ENCODE assay signal across 8 cellular contexts in genomic region chr16:30923554-30924085, GRCh38. TPM values are rescaled to one million over a fixed set of nuclear protein-coding genes. Genes with fewer than 3 reads are reported as not detected.
A peak's percentile ranks its signal among the peaks of the same experiment; 100 is the strongest.
DNase-seq lines count a peak whose midpoint lies in the region; ATAC-seq, FAIRE-seq and TF ChIP-seq lines count a peak whose summit lies in the region.

TSS of gene FBXL19 (plus strand) at chr16:30923572. CDS start at chr16:30925755, 2,183 bp downstream.

- H3K4me1 ChIP-seq in BE2C (peaks cover 3% of the 10 kb centered on the region; the same call in 1 of the 2 replicates), HUES6 (ENCODE audit: control insufficient read depth, insufficient read depth, low read length) (peaks cover 7% of the 10 kb centered on the region), K562 (replicated peaks in 1 of 2; ENCODE audit: control insufficient read depth in 2 of 2, insufficient read depth in 2 of 2, low read length in 2 of 2) (peaks cover 3 to 52% of the 10 kb centered on the region in 2 experiments; a peak in 4 of 5 replicates)

- H4K20me1 ChIP-seq in K562 (replicated peaks; ENCODE audit: control insufficient read depth, insufficient read depth, low read length), result peaks cover 3% of the 10 kb centered on the region; the same call in 1 of the 2 replicates

- FAIRE-seq in K562 (lab: Jason Lieb, UNC), result no peak

- no peak for TF ChIP-seq RAD21 in K562 (CRISPR knock-in tag; conservative IDR thresholded peaks at IDR 0.05 in 1 of 2, IDR thresholded peaks at IDR 0.05 in 1 of 2)

- TF ChIP-seq CTCF in BE2C (IDR thresholded peaks at IDR 0.05; ENCODE audit: low read depth, low read length) (no peak), K562 (IDR thresholded peaks at IDR 0.05 in 2 of 3, conservative IDR thresholded peaks at IDR 0.05 in 1 of 3; ENCODE audit: insufficient read depth in 2 of 3, low read depth in 1 of 3, low read length in 3 of 3) (no peak)

- H3K4me2 ChIP-seq in K562 (ENCODE audit: insufficient read depth, low read length), result peak within 1 kb of the TSS; percentile 100

- no peak for TF ChIP-seq POLR2A in K562 (conservative IDR thresholded peaks at IDR 0.05)

- no peaks in the 10 kb centered on the region for H3K36me3 ChIP-seq in BE2C
- peaks cover 16% of the 10 kb centered on the region for H3K36me3 ChIP-seq in HUES6 (ENCODE audit: control insufficient read depth, insufficient read depth, low read length)
- H3K36me3 ChIP-seq in K562 (ENCODE audit: control insufficient read depth, insufficient read depth, low read length), result peaks cover 34% of the 10 kb centered on the region; the same call in 2 of the 3 replicates

- intact Hi-C loops in K562 (cut with micrococcal nuclease), result loop anchor here (2.0 to 5.0 kb wide), 4 partner anchors 46 to 266 kb away; partner anchors contain the start of genes CFAP119, FBRS and RNF40

- H3K9ac ChIP-seq in HUES6 (ENCODE audit: low read length) (peak within 1 kb of the TSS; percentile 83), K562 (ENCODE audit: insufficient read depth in 1 of 2, low read depth in 2 of 2, low read length in 2 of 2) (peak within 1 kb of the TSS; percentile 93 to 99)

- H3K27me3 ChIP-seq in BE2C (no peaks in the 10 kb centered on the region), HUES6 (ENCODE audit: control insufficient read depth, insufficient read depth, low read length) (no peaks in the 10 kb centered on the region), K562 (ENCODE audit: control insufficient read depth in 2 of 2, insufficient read depth in 2 of 2, low read length in 2 of 2) (no peaks in the 10 kb centered on the region; a peak in 1 of 5 replicates)

- no CpG with 5 or more reads among the region's 32 CpGs for WGBS in K562 (ENCODE audit: insufficient coverage, low coverage, missing lambda C conversion rate)

- ATAC-seq in K562 (no peak), GM19452 (IDR thresholded peaks at IDR 0.05; ENCODE audit: unreplicated experiment) (no peak)

- H3K79me2 ChIP-seq in K562 (ENCODE audit: control insufficient read depth, insufficient read depth, low read length), result peaks cover 17% of the 10 kb centered on the region

- POLR2A ChIA-PET in K562 (lab: Yijun Ruan, JAX), result interaction anchor here (1.5 kb wide), 1 partner anchor 256 kb away, joined by 5 read pairs; the partner anchor contains the start of gene FUS

- no TSS peak for BruUV-seq in K562 (replicated peaks; lab: Mats Ljungman, UMichigan)

- peak within 1 kb of the TSS; percentile 99 for H3K4me3 ChIP-seq in BE2C (ENCODE audit: low read depth, low read length)
- peak within 1 kb of the TSS; percentile 69 for H3K4me3 ChIP-seq in HUES6 (ENCODE audit: low read depth, low read length)
- peak within 1 kb of the TSS; percentile 85 for H3K4me3 ChIP-seq in K562

- no peak for TF ChIP-seq EP300 in K562 (IDR thresholded peaks at IDR 0.05; ENCODE audit: low read length)

- CTCF ChIA-PET in K562 (lab: Yijun Ruan, JAX; ENCODE audit: low intra/inter-chr PET ratio), result no interaction called here

- peak within 1 kb of the TSS; percentile 100 for H2AFZ ChIP-seq in K562 (ENCODE audit: low read depth, low read length)

- DNase-seq in BE2C, result peak; percentile 53
- no peak for DNase-seq in K562 (ENCODE audit: extremely low read depth in 1 of 4, low spot score in 3 of 4)
- peak; percentile 90 for DNase-seq in left kidney (ENCODE audit: low read depth, low spot score)
- DNase-seq in UCSD-AML1 (lab: John Stamatoyannopoulos, UW; ENCODE audit: unreplicated experiment), result no peak
- no peak for DNase-seq in SKM-1 (lab: John Stamatoyannopoulos, UW; ENCODE audit: unreplicated experiment)

- H3K27ac ChIP-seq in HUES6 (ENCODE audit: low read depth, low read length) (peak within 1 kb of the TSS; percentile 58), K562 (ENCODE audit: extremely low read depth, low read depth, low read length) (peak within 1 kb of the TSS; percentile 100), temporal lobe (ENCODE audit: low read depth, low read length) (peak within 1 kb of the TSS; percentile 99)

- in situ Hi-C loops in K562 (cut with MboI), result loop anchor here (5.0 kb wide), 1 partner anchor 76 kb away; no protein-coding TSS in a partner anchor

- H3K9me1 ChIP-seq in K562 (ENCODE audit: control insufficient read depth, insufficient read depth, low read length), result peaks cover 3% of the 10 kb centered on the region

- no peaks in the 10 kb centered on the region for H3K9me3 ChIP-seq in BE2C
- H3K9me3 ChIP-seq in HUES6 (ENCODE audit: control insufficient read depth, insufficient read depth, low read depth, low read length), result no peaks in the 10 kb centered on the region
- no peaks in the 10 kb centered on the region for H3K9me3 ChIP-seq in K562 (replicated peaks; ENCODE audit: control insufficient read depth, insufficient read depth, low read depth, low read length)

TF ChIP-seq in K562, 482 proteins besides CTCF, POLR2A, EP300 and RAD21:
- TF ChIP-seq ZNF263 (CRISPR knock-in tag; IDR thresholded peaks at IDR 0.05; ENCODE audit: borderline replicate concordance), result peak; percentile 98
- peak; percentile 77 for TF ChIP-seq ZNF444 (CRISPR knock-in tag; IDR thresholded peaks at IDR 0.05)
- peak in 1 of 2 experiments; percentile 36; a peak in 1 of 4 replicates for TF ChIP-seq SIN3A (IDR thresholded peaks at IDR 0.05; ENCODE audit: borderline replicate concordance in 2 of 2, control insufficient read depth in 1 of 2, low read depth in 2 of 2, low read length in 2 of 2)
- no peak for TF ChIP-seq ZNF224 (CRISPR knock-in tag; IDR thresholded peaks at IDR 0.05)
- peak; percentile 95 for TF ChIP-seq PCBP1 (IDR thresholded peaks at IDR 0.05; ENCODE audit: low read depth, low read length, poor library complexity, severe bottlenecking)
- TF ChIP-seq MAZ (CRISPR knock-in tag; conservative IDR thresholded peaks at IDR 0.05 in 1 of 2, IDR thresholded peaks at IDR 0.05 in 1 of 2), result 0 out of 4 replicates have a peak, but pooled peaks of 1 of the 2 experiments have one; percentile 14
- no peak for TF ChIP-seq HSF4 (CRISPR knock-in tag; IDR thresholded peaks at IDR 0.05; ENCODE audit: borderline replicate concordance)
- no peak for TF ChIP-seq RBM17 (IDR thresholded peaks at IDR 0.05; ENCODE audit: borderline replicate concordance, low read depth, low read length)
- no peak for TF ChIP-seq TARDBP (IDR thresholded peaks at IDR 0.05)
- TF ChIP-seq VEZF1 (CRISPR knock-in tag; IDR thresholded peaks at IDR 0.05), result peak; percentile 95
- TF ChIP-seq PHF8 (IDR thresholded peaks at IDR 0.05; ENCODE audit: borderline replicate concordance, low read length), result peak; percentile 9; the same call in 1 of the 2 replicates
- peak; percentile 79 for TF ChIP-seq ZBTB7A (IDR thresholded peaks at IDR 0.05; ENCODE audit: borderline replicate concordance, control insufficient read depth, low read depth, low read length)
- TF ChIP-seq POLR2AphosphoS2 (IDR thresholded peaks at IDR 0.05; ENCODE audit: low read length), result no peak
- peak in 1 of 2 experiments; percentile 79; a peak in 2 of 4 replicates for TF ChIP-seq KDM1A (IDR thresholded peaks at IDR 0.05)
- TF ChIP-seq CBX5 (IDR thresholded peaks at IDR 0.05; ENCODE audit: borderline replicate concordance, low read depth), result no peak
- peak; percentile 68 for TF ChIP-seq HNRNPK (IDR thresholded peaks at IDR 0.05; ENCODE audit: low read depth, low read length, poor library complexity, severe bottlenecking)
- TF ChIP-seq ZNF740 (CRISPR knock-in tag; IDR thresholded peaks at IDR 0.05), result peak; percentile 17; the same call in 1 of the 2 replicates
- TF ChIP-seq ZNF740 (tag; IDR thresholded peaks at IDR 0.05), result peak in 1 of 2 experiments; percentile 65; a peak in 2 of 4 replicates

RNA-seq across cellular contexts. Expression of gene FBXL19, which starts in this region (rescaled TPM):
- 33.4 TPM for polyA plus RNA-seq in BE2C (2012; ENCODE audit: insufficient read depth, insufficient read length, low read depth)
- 10.1 and 37.5 TPM in 2 replicates for total RNA-seq in K562 (2011; cell fraction: chromatin; rRNA removed; ENCODE audit: low replicate concordance)
- total RNA-seq in K562 (2011; cell fraction: nucleolus; rRNA removed), result 30.4 and 31.2 TPM in 2 replicates
- 14.5 and 15.4 TPM in 2 replicates for total RNA-seq in K562 (2011; cell fraction: nucleoplasm; rRNA removed)
- total RNA-seq in K562 (2014; rRNA removed), result 32.7 and 48.1 TPM in 2 replicates
- total RNA-seq in K562 (2014; rRNA removed; fragmentation: Illumina TruSeq; extraction: Trizol), result 6.8 and 6.9 TPM in 2 replicates
- total RNA-seq in K562 (2015; rRNA removed; fragmentation: Illumina TruSeq; extraction: Trizol), result 17.6 and 17.8 TPM in 2 replicates
- 40.4 and 48.0 TPM in 2 replicates for total RNA-seq in K562 (2021)
- 9.1 and 9.9 TPM in 2 replicates for polyA plus RNA-seq in K562 (2011; rRNA removed)
- 12.4 and 47.6 TPM in 2 replicates for polyA plus RNA-seq in K562 (2011; cell fraction: cytosol; rRNA removed)
- 16.9 and 37.2 TPM in 2 replicates for polyA plus RNA-seq in K562 (2011; cell fraction: nucleus; rRNA removed)
- polyA plus RNA-seq in K562 (2012), result 17.7 and 25.5 TPM in 2 replicates
- 7.6 and 18.1 TPM in 2 replicates for polyA plus RNA-seq in K562 (2014; fragmentation: Illumina TruSeq; extraction: Trizol)
- under 1 TPM in 1 of 2 experiments, not detected in 1; 0.13 TPM for polyA plus RNA-seq in K562 (2014; fragmentation: Nextera tagmentation; extraction: Ambion mirVana)
- 22.0 and 26.0 TPM in 2 replicates for polyA plus RNA-seq in K562 (2014; rRNA removed)
- 3.8 and 7.2 TPM in 2 replicates for polyA minus RNA-seq in K562 (2011; rRNA and poly(A)+ RNA removed)
- 26.1 and 27.7 TPM in 2 replicates for polyA minus RNA-seq in K562 (2011; cell fraction: cytosol; rRNA and poly(A)+ RNA removed)
- 7.5 and 9.4 TPM in 2 replicates for polyA minus RNA-seq in K562 (2011; cell fraction: nucleus; rRNA and poly(A)+ RNA removed)
- total RNA-seq in temporal lobe, result 42.3 TPM

Comparison
In these comparisons a context has a peak if more than half of its experiments do, and no peak if none do; other contexts are left out.
1. DNase-seq: peak in BE2C (single experiment) and left kidney (single experiment); none in K562 (0 of 4), UCSD-AML1 (single experiment) and SKM-1 (single experiment).
2. Peak in every context shown above with its lines, with median percentiles within 50 percentile points of each other: H3K4me3 ChIP-seq and H3K27ac ChIP-seq.